ENCODE assay signal across 8 cellular contexts in the genomic region with DNA sequence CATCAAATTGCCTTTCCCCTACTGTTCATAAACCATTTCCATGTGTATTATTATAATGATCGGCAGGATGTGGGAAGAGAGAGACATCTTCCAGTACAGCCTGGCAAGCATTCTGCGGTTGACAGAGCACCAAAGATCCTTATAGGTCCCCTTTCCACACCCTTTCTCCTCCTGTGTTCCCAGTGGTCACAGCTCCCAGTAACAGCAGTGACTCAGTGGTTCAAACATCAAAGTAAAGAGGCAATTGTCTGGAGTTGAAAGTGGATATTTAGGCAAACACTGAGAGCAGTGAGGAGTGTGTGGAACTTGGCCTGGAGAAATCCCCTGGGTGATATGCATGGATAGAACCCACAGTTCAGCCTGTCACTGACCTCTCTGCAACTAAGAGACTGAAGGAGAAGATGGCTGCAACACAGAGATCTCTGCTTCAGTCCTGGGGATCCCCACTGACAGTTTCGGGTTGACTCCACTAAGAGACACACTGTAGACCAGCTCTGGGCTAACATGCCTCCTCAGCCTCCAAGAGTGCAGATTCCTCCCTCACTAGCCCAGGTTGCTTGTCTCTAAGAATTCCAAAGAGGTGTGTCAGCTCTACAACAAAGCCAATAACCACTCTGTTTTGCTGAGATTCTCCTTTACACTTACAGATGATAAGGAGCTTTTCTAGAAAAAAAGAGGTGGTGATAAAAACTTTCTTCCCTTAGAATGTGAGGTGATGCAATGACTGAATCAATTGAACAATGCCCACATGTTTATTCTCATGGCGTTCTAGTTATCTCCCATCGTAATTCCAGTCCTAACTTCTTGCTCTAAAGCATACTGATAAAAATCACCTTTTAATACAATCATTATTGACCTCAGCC.
DNase-seq lines count a peak whose midpoint lies in the region; ATAC-seq, FAIRE-seq and TF ChIP-seq lines count a peak whose summit lies in the region.

No MANE protein-coding gene starts in this region.

- SMC1A ChIA-PET in GM12878 (lab: Charles Lee; ENCODE audit: uncharacterized antibody, unreplicated experiment) = interaction anchor here (0.9 to 10.6 kb wide), 15 partner anchors 9 to 112 kb away, joined by 3 to 206 read pairs (median 6); no protein-coding TSS in a partner anchor

- TF ChIP-seq POLR2A in GM12878 (IDR thresholded peaks at IDR 0.05; ENCODE audit: low read depth, low read length) = no peak

- 0 out of 2 replicates have a peak overlapping the region, but pooled peaks have one; percentile 25 for H3K9ac ChIP-seq in GM12878 (ENCODE audit: control insufficient read depth, insufficient read depth, low read length)

- intact Hi-C loops in GM12878 (cut with micrococcal nuclease; ENCODE audit: unreplicated experiment) = no loop called here

- FAIRE-seq in GM19239 (lab: Jason Lieb, UNC) = peak; percentile 89
- peak; percentile 90 for FAIRE-seq in GM12878 (lab: Jason Lieb, UNC)

- peak overlapping the region; percentile 63 for H3K4me2 ChIP-seq in GM12878 (ENCODE audit: control insufficient read depth, insufficient read depth)

- no peaks in the 10 kb centered on the region for H3K36me3 ChIP-seq in GM12878 (ENCODE audit: control insufficient read depth in 2 of 2, insufficient read depth in 2 of 2, low read length in 1 of 2)

- no TSS peak for BruUV-seq in GM12878 (replicated peaks; lab: Mats Ljungman, UMichigan)

- CTCF ChIA-PET in GM12878 (lab: Yijun Ruan, JAX) = interaction anchor here (0.5 to 1.7 kb wide), 7 partner anchors 8 to 1457 kb away, joined by 3 to 6 read pairs (median 4); no protein-coding TSS in a partner anchor

- H2AFZ ChIP-seq in GM12878 (ENCODE audit: control insufficient read depth, low read depth, low read length) = no peak overlapping the region; the same call in 1 of the 2 replicates

- TF ChIP-seq RAD21 in GM12878 (IDR thresholded peaks at IDR 0.05; ENCODE audit: insufficient read depth, low read depth, low read length) = no peak

- H3K4me1 ChIP-seq in GM12878 (ENCODE audit: control insufficient read depth, insufficient read depth, low read length) = peaks cover 8% of the 10 kb centered on the region

- in situ Hi-C loops in GM12878 (cut with MboI) = no loop called here

- H3K4me3 ChIP-seq in GM12878 = no peak overlapping the region

- TF ChIP-seq CTCF in GM12878 (IDR thresholded peaks at IDR 0.05 in 2 of 3, conservative IDR thresholded peaks at IDR 0.05 in 1 of 3; ENCODE audit: control insufficient read depth in 2 of 3, extremely low read depth in 1 of 3, insufficient read depth in 1 of 3, low read depth in 3 of 3, low read length in 3 of 3) = no peak

- no peak for TF ChIP-seq EP300 in GM12878 (IDR thresholded peaks at IDR 0.05; ENCODE audit: borderline replicate concordance in 1 of 2, control insufficient read depth in 1 of 2, low read depth in 2 of 2, low read length in 2 of 2)

- DNase-seq in AG20443 (ENCODE audit: low spot score) (peak; percentile 62), GM19239 (ENCODE audit: insufficient read length, low spot score) (no peak), GM12878 (ENCODE audit: low read depth, low spot score) (peak; percentile 74), NCI-H510A (lab: John Stamatoyannopoulos, UW) (no peak), nucleus accumbens (lab: John Stamatoyannopoulos, UW) (no peak), Kasumi-1 (lab: John Stamatoyannopoulos, UW) (no peak), NCI-H1694 (lab: John Stamatoyannopoulos, UW) (no peak)

- RAD21 ChIA-PET in GM12878 (lab: Charles Lee; ENCODE audit: unreplicated experiment) = interaction anchor here (0.9 to 2.7 kb wide), 15 partner anchors 8 to 323 kb away, joined by 3 to 20 read pairs (median 3); no protein-coding TSS in a partner anchor

- WGBS in GM12878 (ENCODE audit: insufficient coverage, insufficient replicate concordance, low lambda C conversion rate, missing lambda C conversion rate) = 13% methylated on average over 5 of the region's 5 CpGs

- peak overlapping the region; percentile 41 for H3K27ac ChIP-seq in GM12878 (ENCODE audit: control insufficient read depth, insufficient read depth)

- ATAC-seq in HG03196 (IDR thresholded peaks at IDR 0.05; ENCODE audit: unreplicated experiment) (peak; percentile 85), GM12878 (peak; percentile 95)

- POLR2A ChIA-PET in GM12878 (lab: Charles Lee) = interaction anchor here (1.3 to 1.4 kb wide), 4 partner anchors 9 to 48 kb away, joined by 3 to 6 read pairs (median 4); no protein-coding TSS in a partner anchor

- H3K79me2 ChIP-seq in GM12878 (ENCODE audit: control insufficient read depth, insufficient read depth, low read length) = no peaks in the 10 kb centered on the region

- H3K9me3 ChIP-seq in GM12878 (replicated peaks; ENCODE audit: control insufficient read depth, insufficient read depth, low read length) = no peaks in the 10 kb centered on the region; the same call in 2 of the 3 replicates

- H3K27me3 ChIP-seq in GM12878 (replicated peaks in 1 of 2; ENCODE audit: control insufficient read depth in 2 of 2, insufficient read depth in 2 of 2, low read length in 1 of 2) = no peaks in the 10 kb centered on the region

- no peaks in the 10 kb centered on the region for H4K20me1 ChIP-seq in GM12878 (ENCODE audit: control insufficient read depth, insufficient read depth)

TF ChIP-seq in GM12878, 131 proteins besides CTCF, POLR2A, EP300 and RAD21 (continues in another document):
- TF ChIP-seq ZNF207 (IDR thresholded peaks at IDR 0.05; ENCODE audit: borderline replicate concordance) (no peak), MXI1 (IDR thresholded peaks at IDR 0.05; ENCODE audit: low read depth, low read length) (no peak), BHLHE40 (IDR thresholded peaks at IDR 0.05; ENCODE audit: borderline replicate concordance in 1 of 2, low read depth in 2 of 2, low read length in 1 of 2) (no peak; a peak in 1 of 4 replicates), ZZZ3 (IDR thresholded peaks at IDR 0.05; ENCODE audit: control insufficient read depth, insufficient read length, low read depth) (no peak), STAT3 (IDR thresholded peaks at IDR 0.05; ENCODE audit: low read depth, low read length) (no peak), SREBF1 (IDR thresholded peaks at IDR 0.05; ENCODE audit: low read length) (no peak), HDGF (IDR thresholded peaks at IDR 0.05) (no peak), RFX5 (IDR thresholded peaks at IDR 0.05; ENCODE audit: low read depth, low read length) (no peak), MTA2 (IDR thresholded peaks at IDR 0.05; ENCODE audit: low read depth) (no peak; the same call in 1 of the 2 replicates), CREM (IDR thresholded peaks at IDR 0.05; ENCODE audit: low read depth) (0 out of 2 replicates have a peak, but pooled peaks have one; percentile 11)
- TF ChIP-seq, protein P1, sequence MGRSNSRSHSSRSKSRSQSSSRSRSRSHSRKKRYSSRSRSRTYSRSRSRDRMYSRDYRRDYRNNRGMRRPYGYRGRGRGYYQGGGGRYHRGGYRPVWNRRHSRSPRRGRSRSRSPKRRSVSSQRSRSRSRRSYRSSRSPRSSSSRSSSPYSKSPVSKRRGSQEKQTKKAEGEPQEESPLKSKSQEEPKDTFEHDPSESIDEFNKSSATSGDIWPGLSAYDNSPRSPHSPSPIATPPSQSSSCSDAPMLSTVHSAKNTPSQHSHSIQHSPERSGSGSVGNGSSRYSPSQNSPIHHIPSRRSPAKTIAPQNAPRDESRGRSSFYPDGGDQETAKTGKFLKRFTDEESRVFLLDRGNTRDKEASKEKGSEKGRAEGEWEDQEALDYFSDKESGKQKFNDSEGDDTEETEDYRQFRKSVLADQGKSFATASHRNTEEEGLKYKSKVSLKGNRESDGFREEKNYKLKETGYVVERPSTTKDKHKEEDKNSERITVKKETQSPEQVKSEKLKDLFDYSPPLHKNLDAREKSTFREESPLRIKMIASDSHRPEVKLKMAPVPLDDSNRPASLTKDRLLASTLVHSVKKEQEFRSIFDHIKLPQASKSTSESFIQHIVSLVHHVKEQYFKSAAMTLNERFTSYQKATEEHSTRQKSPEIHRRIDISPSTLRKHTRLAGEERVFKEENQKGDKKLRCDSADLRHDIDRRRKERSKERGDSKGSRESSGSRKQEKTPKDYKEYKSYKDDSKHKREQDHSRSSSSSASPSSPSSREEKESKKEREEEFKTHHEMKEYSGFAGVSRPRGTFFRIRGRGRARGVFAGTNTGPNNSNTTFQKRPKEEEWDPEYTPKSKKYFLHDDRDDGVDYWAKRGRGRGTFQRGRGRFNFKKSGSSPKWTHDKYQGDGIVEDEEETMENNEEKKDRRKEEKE (IDR thresholded peaks at IDR 0.05) = no peak
- TF ChIP-seq, protein P2, sequence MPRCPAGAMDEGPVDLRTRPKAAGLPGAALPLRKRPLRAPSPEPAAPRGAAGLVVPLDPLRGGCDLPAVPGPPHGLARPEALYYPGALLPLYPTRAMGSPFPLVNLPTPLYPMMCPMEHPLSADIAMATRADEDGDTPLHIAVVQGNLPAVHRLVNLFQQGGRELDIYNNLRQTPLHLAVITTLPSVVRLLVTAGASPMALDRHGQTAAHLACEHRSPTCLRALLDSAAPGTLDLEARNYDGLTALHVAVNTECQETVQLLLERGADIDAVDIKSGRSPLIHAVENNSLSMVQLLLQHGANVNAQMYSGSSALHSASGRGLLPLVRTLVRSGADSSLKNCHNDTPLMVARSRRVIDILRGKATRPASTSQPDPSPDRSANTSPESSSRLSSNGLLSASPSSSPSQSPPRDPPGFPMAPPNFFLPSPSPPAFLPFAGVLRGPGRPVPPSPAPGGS (IDR thresholded peaks at IDR 0.05; ENCODE audit: borderline replicate concordance, insufficient read depth, low read depth, low read length, poor library complexity, severe bottlenecking) = no peak
- TF ChIP-seq, protein P3, sequence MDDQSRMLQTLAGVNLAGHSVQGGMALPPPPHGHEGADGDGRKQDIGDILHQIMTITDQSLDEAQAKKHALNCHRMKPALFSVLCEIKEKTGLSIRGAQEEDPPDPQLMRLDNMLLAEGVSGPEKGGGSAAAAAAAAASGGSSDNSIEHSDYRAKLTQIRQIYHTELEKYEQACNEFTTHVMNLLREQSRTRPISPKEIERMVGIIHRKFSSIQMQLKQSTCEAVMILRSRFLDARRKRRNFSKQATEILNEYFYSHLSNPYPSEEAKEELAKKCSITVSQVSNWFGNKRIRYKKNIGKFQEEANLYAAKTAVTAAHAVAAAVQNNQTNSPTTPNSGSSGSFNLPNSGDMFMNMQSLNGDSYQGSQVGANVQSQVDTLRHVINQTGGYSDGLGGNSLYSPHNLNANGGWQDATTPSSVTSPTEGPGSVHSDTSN (IDR thresholded peaks at IDR 0.05; ENCODE audit: insufficient replicate concordance, low read depth, low read length) = no peak

Comparison
In these comparisons a context has a peak if more than half of its experiments do, and no peak if none do; other contexts are left out.
1. DNase-seq: peak in AG20443 (single experiment) and GM12878 (single experiment); none in GM19239 (single experiment), NCI-H510A (single experiment), nucleus accumbens (0 of 56), Kasumi-1 (0 of 2) and NCI-H1694 (single experiment).